In the genomic region with DNA sequence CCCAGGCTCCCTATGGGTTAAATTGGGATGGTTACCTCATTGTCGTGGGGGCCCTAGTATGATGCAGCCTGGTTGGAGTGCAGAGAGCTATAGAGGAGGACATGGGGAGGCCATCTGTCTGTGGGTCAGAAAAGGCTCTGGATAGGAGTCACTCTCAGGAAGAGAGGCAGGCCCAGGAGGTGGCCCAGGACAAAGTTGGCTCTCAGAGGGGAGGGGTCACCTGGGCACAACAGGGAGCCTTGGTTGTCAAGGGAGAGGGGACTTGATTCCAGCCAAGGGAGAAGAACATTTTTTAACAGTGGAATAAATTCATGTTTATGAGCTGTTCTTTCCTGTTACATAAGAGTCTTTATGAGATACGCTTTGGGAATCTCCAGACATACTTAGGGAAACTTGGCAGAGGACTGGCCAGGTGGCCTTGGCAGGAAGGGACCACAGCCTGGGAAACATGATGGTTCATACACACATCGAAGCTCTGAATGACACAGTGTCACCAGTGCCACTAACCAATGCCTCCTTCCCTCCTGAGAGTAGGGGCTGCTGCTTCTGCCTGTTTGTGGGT, we compare ENCODE assay signal across 1 cellular context.
TF ChIP-seq lines count a peak whose summit lies in the region.

No MANE protein-coding gene starts in this region.

TF ChIP-seq in IMR-90, 13 proteins besides CTCF, POLR2A, EP300 and RAD21 (continued from another document):
- TF ChIP-seq MAZ (IDR thresholded peaks at IDR 0.05; ENCODE audit: borderline replicate concordance, low read depth, low read length) = no peak
- TF ChIP-seq MXI1 (IDR thresholded peaks at IDR 0.05; ENCODE audit: borderline replicate concordance, low read depth, low read length) = no peak
- no peak for TF ChIP-seq RFX5 (IDR thresholded peaks at IDR 0.05; ENCODE audit: low read depth, low read length)
- TF ChIP-seq SMC3 (IDR thresholded peaks at IDR 0.05; ENCODE audit: low read depth, low read length) = no peak
- TF ChIP-seq MAFK (IDR thresholded peaks at IDR 0.05; ENCODE audit: low read depth, low read length) = no peak
- no peak for TF ChIP-seq NFE2L2 (IDR thresholded peaks at IDR 0.05; ENCODE audit: low read depth, low read length)
